In genomic region chr6:143689852-143690251, GRCh38 we compare ENCODE assay signal across 26 cellular contexts. TPM values are rescaled to one million over a fixed set of nuclear protein-coding genes. Genes with fewer than 3 reads are reported as not detected.
DNase-seq lines count a peak whose midpoint lies in the region; ATAC-seq and TF ChIP-seq lines count a peak whose summit lies in the region.
"Had no signal": no experiment of that assay in that cellular context is flagged by ENCODE, and none has a peak within 500 bp of the region (broad histone marks: within the 10 kb centered on the region; RNA-seq: fewer than 3 reads in every experiment).

No MANE protein-coding gene starts in this region.

- H3K4me1 ChIP-seq in mammary epithelial cell (ENCODE audit: insufficient read depth, low read length): peaks cover 20% of the 10 kb centered on the region
- H3K4me1 ChIP-seq in breast epithelium: peaks cover 3 to 5% of the 10 kb centered on the region in 2 donors
- H3K4me1 ChIP-seq in aorta (ENCODE audit: control insufficient read depth in 1 of 2, insufficient read depth in 2 of 2, low read length in 2 of 2): peaks cover 6 to 12% of the 10 kb centered on the region in 2 donors

- no TSS peak for BruUV-seq in mammary epithelial cell (replicated peaks; lab: Mats Ljungman, UMichigan)

- H3K9ac ChIP-seq in mammary epithelial cell (ENCODE audit: insufficient read depth, low read length): no peak overlapping the region

- intact Hi-C loops in mammary epithelial cell (cut with micrococcal nuclease): no loop called here
- intact Hi-C loops in breast epithelium (cut with DNase I; ENCODE audit: low total_unique reads): no loop called here
- intact Hi-C loops in aorta (cut with DNase I): loop anchor here (5.0 to 10.0 kb wide), 3 partner anchors 52 to 115 kb away; no protein-coding TSS in a partner anchor

- WGBS in mammary epithelial cell (ENCODE audit: low coverage, missing lambda C conversion rate): 55% methylated on average over 7 of the region's 9 CpGs
- WGBS in aorta, 2 donors: 64 to 70% methylated on average over 9 of the region's 9 CpGs

- CTCF ChIA-PET in mammary epithelial cell (lab: Charles Lee; ENCODE audit: low non-redundant PET): no interaction called here

- no peak for TF ChIP-seq POLR2A in breast epithelium (IDR thresholded peaks at IDR 0.05)

- H3K79me2 ChIP-seq in mammary epithelial cell (ENCODE audit: insufficient read depth, low read length): peaks cover 42% of the 10 kb centered on the region

- peak; percentile 54 for DNase-seq in mammary epithelial cell
- DNase-seq in breast epithelium (ENCODE audit: low spot score in 2 of 2): no peak
- peak; percentile 55 for DNase-seq in amniotic epithelial cell (ENCODE audit: low read depth)
- peak; percentile 72 for DNase-seq in kidney tubule cell (ENCODE audit: low spot score)
- no peak for DNase-seq in aorta
- DNase-seq in activated effector memory CD4-positive, alpha-beta T cell treated with anti-CD3 and anti-CD28 coated beads, Interleukin-2, amount 50 U/mL, for 16 hours: no peak
- no peak for DNase-seq in G401 (ENCODE audit: low spot score)
- DNase-seq: activated CD4-positive, alpha-beta memory T cell treated with anti-CD3 and anti-CD28 coated beads, Interleukin-2, amount 10 ng/mL, durations not matched to agents 7 days and 5 days; activated naive CD4-positive, alpha-beta T cell treated with anti-CD3 and anti-CD28 coated beads, Interleukin-2, amount 50 U/mL, for 16 hours; activated T-cell treated with anti-CD3 and anti-CD28 coated beads, Interleukin-2, amount 50 U/mL, for 1 hour; esophagus squamous epithelium; glutamatergic neuron; GOT3; KG1; naive thymus-derived CD8-positive, alpha-beta T cell; NCI-H1048; NCI-H2029 treated with DMSO at 0.1 percent for 48 hours; NCI-H526; SHP77; stimulated activated CD4-positive, alpha-beta T cell treated with anti-CD3 and anti-CD28 coated beads, Interleukin-4, amount 100 ng/mL, for 24 hours; T-helper 1 cell had no signal

- H3K27me3 ChIP-seq in mammary epithelial cell (ENCODE audit: insufficient read depth, low read length): no peaks in the 10 kb centered on the region
- H3K27me3 ChIP-seq in breast epithelium: no peaks in the 10 kb centered on the region
- no peaks in the 10 kb centered on the region for H3K27me3 ChIP-seq in aorta (ENCODE audit: control insufficient read depth in 1 of 2, insufficient read depth in 2 of 2, low read length in 1 of 2)
- H3K27me3 ChIP-seq: esophagus squamous epithelium had no signal

- in situ Hi-C loops in mammary epithelial cell (cut with MboI; ENCODE audit: low sequenced_read_pairs in 2 of 2): no loop called here
- in situ Hi-C loops in G401 (cut with HindIII; ENCODE audit: low sequenced_read_pairs): no loop called here

- H3K27ac ChIP-seq in mammary epithelial cell (ENCODE audit: insufficient read depth, low read depth, low read length): no peak overlapping the region
- no peak overlapping the region for H3K27ac ChIP-seq in breast epithelium
- H3K27ac ChIP-seq in aorta (ENCODE audit: low read depth in 1 of 2, low read length in 2 of 2): peak overlapping the region; percentile 60 to 78
- H3K27ac ChIP-seq: HL-60, skin epidermis, VCaP had no signal

- no peak overlapping the region for H2AFZ ChIP-seq in mammary epithelial cell (ENCODE audit: low read depth, low read length)

- H3K36me3 ChIP-seq in mammary epithelial cell (ENCODE audit: insufficient read depth, low read length): no peaks in the 10 kb centered on the region
- H3K36me3 ChIP-seq in breast epithelium: no peaks in the 10 kb centered on the region
- no peaks in the 10 kb centered on the region for H3K36me3 ChIP-seq in aorta (ENCODE audit: control insufficient read depth in 1 of 2, insufficient read depth in 2 of 2, low read length in 1 of 2)
- H3K36me3 ChIP-seq: esophagus squamous epithelium had no signal

- TF ChIP-seq CTCF in mammary epithelial cell (conservative IDR thresholded peaks at IDR 0.05 in 1 of 2, IDR thresholded peaks at IDR 0.05 in 1 of 2; ENCODE audit: extremely low read depth in 1 of 2, insufficient read depth in 1 of 2, low read depth in 1 of 2, low read length in 2 of 2): no peak
- TF ChIP-seq CTCF in breast epithelium (IDR thresholded peaks at IDR 0.05): no peak

- H3K4me3 ChIP-seq in mammary epithelial cell (replicated peaks in 1 of 3; ENCODE audit: insufficient read depth in 1 of 3, low read depth in 2 of 3, low read length in 3 of 3): no peak overlapping the region
- no peak overlapping the region for H3K4me3 ChIP-seq in breast epithelium
- no peak overlapping the region for H3K4me3 ChIP-seq in aorta (ENCODE audit: low read length in 2 of 2)
- H3K4me3 ChIP-seq: esophagus squamous epithelium, lung, skin epidermis had no signal

- ATAC-seq in aorta (ENCODE audit: low FRiP score): no peak
- no peak for ATAC-seq in HG03097 (IDR thresholded peaks at IDR 0.05; ENCODE audit: low FRiP score, unreplicated experiment)
- ATAC-seq: naive thymus-derived CD8-positive, alpha-beta T cell had no signal

- dilution Hi-C loops in mammary epithelial cell (cut with HindIII; ENCODE audit: low sequenced_read_pairs): no loop called here

- H4K20me1 ChIP-seq in mammary epithelial cell (ENCODE audit: insufficient read depth, low read length): no peaks in the 10 kb centered on the region

- H3K9me3 ChIP-seq in mammary epithelial cell (replicated peaks; ENCODE audit: insufficient read depth, low read length): no peaks in the 10 kb centered on the region
- no peaks in the 10 kb centered on the region for H3K9me3 ChIP-seq in breast epithelium
- no peaks in the 10 kb centered on the region for H3K9me3 ChIP-seq in aorta (ENCODE audit: control insufficient read depth, low read length)
- H3K9me3 ChIP-seq: esophagus squamous epithelium had no signal

- H3K4me2 ChIP-seq in mammary epithelial cell (ENCODE audit: insufficient read depth, low read depth, low read length): no peak overlapping the region

RNA-seq across cellular contexts. Expression of gene PHACTR2, which starts 12.1 kb away (rescaled TPM):
- total RNA-seq in mammary epithelial cell (10 to 100 TPM; 24.3 to 32.1 TPM), breast epithelium (10 to 100 TPM; 27.5 to 53.3 (median 52.4) TPM), aorta (10 to 100 TPM; 87.1 to 96.8 TPM)
- polyA plus RNA-seq in mammary epithelial cell (15.0 TPM), aorta (10 to 100 TPM; 15.3 TPM)
- 17.5 TPM for polyA minus RNA-seq in mammary epithelial cell
- total RNA-seq in G401 (2014; rRNA removed; shearing (Covaris generic)): 61.3 and 98.1 TPM in 2 replicates

Comparison
In these comparisons a context has a peak if more than half of its experiments do, and no peak if none do; other contexts are left out.
1. DNase-seq: peak in mammary epithelial cell (single experiment), amniotic epithelial cell (single experiment) and kidney tubule cell (single experiment); none in breast epithelium (0 of 2), aorta (0 of 2), activated effector memory CD4-positive, alpha-beta T cell treated with anti-CD3 and anti-CD28 coated beads, Interleukin-2, amount 50 U/mL, for 16 hours (single experiment) and G401 (single experiment).
2. H3K27ac ChIP-seq: peak in aorta (2 of 2); none in mammary epithelial cell (single experiment) and breast epithelium (0 of 2).
3. intact Hi-C loops: an anchor here in aorta (5.0 to 10.0 kb wide); none called in mammary epithelial cell and breast epithelium.